In genomic region chr15:34619151-34619550, GRCh38 we compare ENCODE assay signal across 5 cellular contexts.
"Had no signal": no experiment of that assay in that cellular context is flagged by ENCODE, and none has a peak within 500 bp of the region (broad histone marks: within the 10 kb centered on the region; RNA-seq: fewer than 3 reads in every experiment).

No MANE protein-coding gene starts in this region.

- DNase-seq: IMR-90, KBM-7 had no signal

- H3K27ac ChIP-seq: HL-60 had no signal

- ATAC-seq: HepG2, K562 had no signal

- H3K4me3 ChIP-seq: K562 had no signal
